In genomic region chr1:70674981-70675685, GRCh38 we compare ENCODE assay signal across 17 cellular contexts.
DNase-seq lines count a peak whose midpoint lies in the region; ATAC-seq and TF ChIP-seq lines count a peak whose summit lies in the region.
"Had no signal": no experiment of that assay in that cellular context is flagged by ENCODE, and none has a peak within 500 bp of the region (broad histone marks: within the 10 kb centered on the region; RNA-seq: fewer than 3 reads in every experiment).

No MANE protein-coding gene starts in this region.

- no peaks in the 10 kb centered on the region for H3F3A ChIP-seq in GM23338 (replicated peaks; ENCODE audit: low read depth)

- no peaks in the 10 kb centered on the region for H3K9me3 ChIP-seq in CD8-positive, alpha-beta T cell (ENCODE audit: low read length)
- no peaks in the 10 kb centered on the region for H3K9me3 ChIP-seq in spleen
- no peaks in the 10 kb centered on the region for H3K9me3 ChIP-seq in mucosa of descending colon
- H3K9me3 ChIP-seq: heart right ventricle, SJCRH30 had no signal

- 50 to 68% (median 54%) methylated on average over 3 of the region's 3 CpGs for WGBS in spleen, 5 donors

- no peak for ATAC-seq in CD8-positive, alpha-beta T cell
- peak; percentile 67 for ATAC-seq in GM23338
- ATAC-seq in mucosa of descending colon = no peak
- ATAC-seq: activated T-cell treated with anti-CD3 and anti-CD28 coated beads, Interleukin-2, amount 50 U/mL, for 4 hours; heart right ventricle had no signal

- H3K36me3 ChIP-seq in CD8-positive, alpha-beta T cell (ENCODE audit: insufficient read depth, low read length) = no peaks in the 10 kb centered on the region
- H3K36me3 ChIP-seq in GM23338 (ENCODE audit: insufficient read depth) (no peaks in the 10 kb centered on the region), spleen (no peaks in the 10 kb centered on the region), mucosa of descending colon (ENCODE audit: low read depth) (no peaks in the 10 kb centered on the region)
- H3K36me3 ChIP-seq: heart right ventricle, SJCRH30 had no signal

- H3K27ac Mint-ChIP-seq in CD8-positive, alpha-beta T cell = peak overlapping the region; percentile 19
- H3K27ac Mint-ChIP-seq in GM23338 (peak overlapping the region; percentile 81), brain (peak overlapping the region in 3 of 5 experiments; percentile 30 to 70 (median 31))
- H3K27ac Mint-ChIP-seq: activated CD4-positive, alpha-beta T cell treated with anti-CD3 and anti-CD28 coated beads, Interleukin-2, amount 10 ng/mL, durations not matched to agents 7 days and 5 days had no signal

- no peaks in the 10 kb centered on the region for H3K36me3 Mint-ChIP-seq in CD8-positive, alpha-beta T cell
- H3K36me3 Mint-ChIP-seq in GM23338 (ENCODE audit: low read depth) = no peaks in the 10 kb centered on the region
- no peaks in the 10 kb centered on the region for H3K36me3 Mint-ChIP-seq in brain

- CTCF ChIA-PET in CD8-positive, alpha-beta T cell (lab: Charles Lee) = interaction anchor here (3.3 kb wide), 1 partner anchor 10 kb away, joined by 18 read pairs; no protein-coding TSS in a partner anchor

- no peak overlapping the region for H3K27ac ChIP-seq in CD8-positive, alpha-beta T cell (ENCODE audit: low read depth, low read length)
- no peak overlapping the region; the same call in 1 of the 2 replicates for H3K27ac ChIP-seq in GM23338 (ENCODE audit: low read depth)
- H3K27ac ChIP-seq in spleen = no peak overlapping the region
- H3K27ac ChIP-seq: heart right ventricle, SJCRH30 had no signal

- DNase-seq in CD8-positive, alpha-beta T cell = no peak
- DNase-seq in GM23338 (ENCODE audit: low spot score) (no peak), NCI-H146 treated with DMSO at 0.1 percent for 48 hours (lab: John Stamatoyannopoulos, UW; ENCODE audit: unreplicated experiment) (peak; percentile 21), spleen (no peak), mucosa of descending colon (no peak), cortex of kidney (lab: John Stamatoyannopoulos, UW) (no peak)
- DNase-seq in activated naive CD4-positive, alpha-beta T cell treated with Interleukin-2 at 50 U/mL for 16 hours = no peak
- DNase-seq: activated CD4-positive, alpha-beta T cell treated with anti-CD3 and anti-CD28 coated beads, Interleukin-2, amount 10 ng/mL, durations not matched to agents 7 days and 5 days; activated T-cell treated with anti-CD3 and anti-CD28 coated beads, Interleukin-2, amount 50 U/mL, for 4 hours; GF-D8; heart right ventricle; NCI-H1694; NCI-H446; stimulated activated CD4-positive, alpha-beta T cell treated with anti-CD3 and anti-CD28 coated beads, Interleukin-1b, Interleukin-23, amount 100 ng/mL, for 48 hours had no signal

- intact Hi-C loops in CD8-positive, alpha-beta T cell (cut with DNase I, micrococcal nuclease) = no loop called here
- intact Hi-C loops in spleen (cut with DNase I; ENCODE audit: low total_unique reads) = no loop called here
- intact Hi-C loops in mucosa of descending colon (cut with DNase I, micrococcal nuclease) = no loop called here

- peaks cover 6% of the 10 kb centered on the region for H3K4me1 Mint-ChIP-seq in CD8-positive, alpha-beta T cell (ENCODE audit: low read depth)
- H3K4me1 Mint-ChIP-seq in GM23338 (peaks cover 28% of the 10 kb centered on the region), brain (peaks cover 21% of the 10 kb centered on the region)
- H3K4me1 Mint-ChIP-seq: neural crest cell had no signal

- H3K4me1 ChIP-seq in CD8-positive, alpha-beta T cell (ENCODE audit: insufficient read depth, low read length) = no peaks in the 10 kb centered on the region
- H3K4me1 ChIP-seq in GM23338 (ENCODE audit: insufficient read depth) (peaks cover 19% of the 10 kb centered on the region), spleen (no peaks in the 10 kb centered on the region), mucosa of descending colon (ENCODE audit: low read depth) (no peaks in the 10 kb centered on the region)
- H3K4me1 ChIP-seq: SJCRH30 had no signal

- H3K9me2 ChIP-seq in GM23338 (ENCODE audit: insufficient read depth) = no peaks in the 10 kb centered on the region

- H3K27me3 Mint-ChIP-seq in CD8-positive, alpha-beta T cell (ENCODE audit: low read depth) = no peaks in the 10 kb centered on the region
- H3K27me3 Mint-ChIP-seq in GM23338 (ENCODE audit: insufficient read depth, low read depth, poor library complexity) (no peaks in the 10 kb centered on the region), brain (no peaks in the 10 kb centered on the region)

- no peaks in the 10 kb centered on the region for H3K27me3 ChIP-seq in CD8-positive, alpha-beta T cell (ENCODE audit: insufficient read depth, low read length)
- H3K27me3 ChIP-seq in GM23338 (ENCODE audit: insufficient read depth) (no peaks in the 10 kb centered on the region), spleen (replicated peaks in 1 of 7) (no peaks in the 10 kb centered on the region)
- H3K27me3 ChIP-seq: heart right ventricle, SJCRH30 had no signal

- no peak overlapping the region for H3K4me3 ChIP-seq in CD8-positive, alpha-beta T cell (ENCODE audit: low read depth, low read length)
- no peak overlapping the region for H3K4me3 ChIP-seq in GM23338
- no peak overlapping the region for H3K4me3 ChIP-seq in spleen
- H3K4me3 ChIP-seq in mucosa of descending colon = no peak overlapping the region
- H3K4me3 ChIP-seq: heart right ventricle, SJCRH30 had no signal

- no peak for TF ChIP-seq POLR2A in spleen (IDR thresholded peaks at IDR 0.05)

- no peaks in the 10 kb centered on the region for H3K79me2 ChIP-seq in GM23338 (replicated peaks; ENCODE audit: insufficient read depth)

- POLR2A ChIA-PET in CD8-positive, alpha-beta T cell (lab: Charles Lee) = interaction anchor here (1.4 kb wide), 1 partner anchor 11 kb away, joined by 3 read pairs; no protein-coding TSS in a partner anchor

- TF ChIP-seq CTCF in CD8-positive, alpha-beta T cell (IDR thresholded peaks at IDR 0.05) = no peak
- TF ChIP-seq CTCF in GM23338 (conservative IDR thresholded peaks at IDR 0.05; ENCODE audit: low read depth in 2 of 2) (no peak), brain (conservative IDR thresholded peaks at IDR 0.05) (no peak), spleen (IDR thresholded peaks at IDR 0.05 in 8 of 11, conservative IDR thresholded peaks at IDR 0.05 in 3 of 11) (no peak), mucosa of descending colon (IDR thresholded peaks at IDR 0.05) (no peak)

- no peaks in the 10 kb centered on the region for H3K9me3 Mint-ChIP-seq in CD8-positive, alpha-beta T cell
- H3K9me3 Mint-ChIP-seq in GM23338 (no peaks in the 10 kb centered on the region), brain (peaks cover 0 to 3% (median 0%) of the 10 kb centered on the region in 5 experiments)
- H3K9me3 Mint-ChIP-seq: activated CD4-positive, alpha-beta T cell treated with anti-CD3 and anti-CD28 coated beads, Interleukin-2, amount 10 ng/mL, durations not matched to agents 7 days and 5 days; activated T-cell treated with anti-CD3 and anti-CD28 coated beads, Interleukin-2, amount 50 U/mL, for 4 hours; neural crest cell had no signal

- H2AFZ ChIP-seq in GM23338 = peak overlapping the region; percentile 91

- H3K4me3 Mint-ChIP-seq in CD8-positive, alpha-beta T cell = no peak overlapping the region
- no peak overlapping the region for H3K4me3 Mint-ChIP-seq in GM23338
- no peak overlapping the region for H3K4me3 Mint-ChIP-seq in brain
- H3K4me3 Mint-ChIP-seq: activated CD4-positive, alpha-beta T cell treated with anti-CD3 and anti-CD28 coated beads, Interleukin-2, amount 10 ng/mL, durations not matched to agents 7 days and 5 days; activated T-cell treated with anti-CD3 and anti-CD28 coated beads, Interleukin-2, amount 50 U/mL, for 4 hours; neural crest cell had no signal

- peak overlapping the region; percentile 70 for H3K4me2 ChIP-seq in GM23338

- no peaks in the 10 kb centered on the region for H4K20me1 ChIP-seq in GM23338 (replicated peaks; ENCODE audit: insufficient read depth)

TF ChIP-seq in GM23338, 12 proteins besides CTCF, POLR2A, EP300 and RAD21:
- TF ChIP-seq POLR2AphosphoS5 (IDR thresholded peaks at IDR 0.05; ENCODE audit: low read depth) (no peak), JUNB (IDR thresholded peaks at IDR 0.05; ENCODE audit: unreplicated experiment) (no peak), ZNF114 (CRISPR knock-in tag; IDR thresholded peaks at IDR 0.05) (no peak)

Comparison
In these comparisons a context has a peak if more than half of its experiments do, and no peak if none do; other contexts are left out.
1. H3K27ac Mint-ChIP-seq: peak in every context shown above with its lines; median percentile 81 in GM23338; 31 in brain; 19 in CD8-positive, alpha-beta T cell.